ENCODE assay signal across 1 cellular context in the genomic region with DNA sequence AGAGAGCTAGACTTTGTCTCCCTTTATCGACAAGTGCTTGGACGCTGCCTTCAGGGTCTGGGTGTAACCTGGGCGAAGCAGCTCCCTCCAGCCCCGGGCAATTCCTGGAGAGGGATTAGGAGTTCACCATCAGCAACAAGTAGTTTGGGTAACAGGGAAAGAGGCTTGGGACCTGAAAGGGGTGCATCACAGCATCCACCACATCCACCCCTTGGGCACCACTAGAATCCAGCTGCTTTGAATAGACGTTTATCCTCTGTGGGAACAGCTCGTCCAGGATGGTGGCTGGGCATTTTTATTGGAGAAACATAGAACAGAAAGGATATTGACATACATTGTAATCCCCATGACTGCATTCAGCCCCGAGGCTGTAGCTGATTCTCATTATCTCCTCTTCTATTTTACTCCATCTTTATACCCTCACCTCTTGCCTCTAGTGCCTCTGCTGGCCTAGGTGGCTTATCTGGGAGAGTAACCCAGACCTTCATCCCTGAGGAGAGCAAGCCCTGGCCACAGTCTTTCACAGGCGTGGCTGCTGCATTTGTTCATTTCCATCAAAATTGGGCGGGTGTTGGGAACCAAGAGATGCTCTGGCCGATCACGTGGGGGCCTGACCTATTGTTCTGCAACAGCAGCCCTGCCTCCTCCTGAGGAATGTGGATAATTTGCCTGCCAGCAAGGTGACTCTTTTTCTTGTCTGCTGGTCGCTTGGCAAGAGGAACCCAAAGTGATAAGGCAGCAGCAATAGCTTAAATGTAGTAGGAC.
TF ChIP-seq lines count a peak whose summit lies in the region.

No MANE protein-coding gene starts in this region.

TF ChIP-seq in WTC11, 78 proteins besides CTCF, POLR2A, EP300 and RAD21 (continued from another document):
- TF ChIP-seq, protein P1, sequence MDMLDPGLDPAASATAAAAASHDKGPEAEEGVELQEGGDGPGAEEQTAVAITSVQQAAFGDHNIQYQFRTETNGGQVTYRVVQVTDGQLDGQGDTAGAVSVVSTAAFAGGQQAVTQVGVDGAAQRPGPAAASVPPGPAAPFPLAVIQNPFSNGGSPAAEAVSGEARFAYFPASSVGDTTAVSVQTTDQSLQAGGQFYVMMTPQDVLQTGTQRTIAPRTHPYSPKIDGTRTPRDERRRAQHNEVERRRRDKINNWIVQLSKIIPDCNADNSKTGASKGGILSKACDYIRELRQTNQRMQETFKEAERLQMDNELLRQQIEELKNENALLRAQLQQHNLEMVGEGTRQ (CRISPR knock-in tag; IDR thresholded peaks at IDR 0.05) = peak; percentile 90
